18 cellular contexts compared by ENCODE assay signal in genomic region chr2:9153589-9153988, GRCh38. TPM values are rescaled to one million over a fixed set of nuclear protein-coding genes. Genes with fewer than 3 reads are reported as not detected.
DNase-seq lines count a peak whose midpoint lies in the region; ATAC-seq and TF ChIP-seq lines count a peak whose summit lies in the region.
"Had no signal": no experiment of that assay in that cellular context is flagged by ENCODE, and none has a peak within 500 bp of the region (broad histone marks: within the 10 kb centered on the region; RNA-seq: fewer than 3 reads in every experiment).

No MANE protein-coding gene starts in this region.

- H3K4me3 Mint-ChIP-seq in neural progenitor cell (no peak overlapping the region), immature natural killer cell (no peak overlapping the region)
- H3K4me3 Mint-ChIP-seq: activated CD4-positive, alpha-beta T cell treated with anti-CD3 and anti-CD28 coated beads, Interleukin-2, amount 10 ng/mL, durations not matched to agents 24 days and 14 days; activated T-helper 17 cell treated with anti-CD3 and anti-CD28 coated beads, Interleukin-2, amount 50 U/mL, for 72 hours; B cell; memory B cell; naive thymus-derived CD4-positive, alpha-beta T cell had no signal

- no peaks in the 10 kb centered on the region for H3K79me2 ChIP-seq in PC-9 (ENCODE audit: low read depth)
- no peaks in the 10 kb centered on the region for H3K79me2 ChIP-seq in neural progenitor cell (ENCODE audit: low read depth)

- H3K27me3 ChIP-seq in PC-9 (ENCODE audit: insufficient read depth, low read depth): no peaks in the 10 kb centered on the region
- H3K27me3 ChIP-seq in neural progenitor cell: no peaks in the 10 kb centered on the region
- no peaks in the 10 kb centered on the region for H3K27me3 ChIP-seq in tibial artery
- H3K27me3 ChIP-seq: testis had no signal

- no peaks in the 10 kb centered on the region for H3K36me3 Mint-ChIP-seq in neural progenitor cell
- H3K36me3 Mint-ChIP-seq in immature natural killer cell: no peaks in the 10 kb centered on the region
- H3K36me3 Mint-ChIP-seq: memory B cell; naive thymus-derived CD4-positive, alpha-beta T cell had no signal

- H3K4me3 ChIP-seq in PC-9: peak overlapping the region; percentile 32; the same call in 1 of the 2 replicates
- no peak overlapping the region for H3K4me3 ChIP-seq in neural progenitor cell
- H3K4me3 ChIP-seq in tibial artery: no peak overlapping the region
- H3K4me3 ChIP-seq: psoas muscle, testis had no signal

- H3F3A ChIP-seq in PC-9 (ENCODE audit: insufficient read depth, low read depth) (peaks cover 32% of the 10 kb centered on the region), neural progenitor cell (ENCODE audit: low read depth) (peaks cover 12% of the 10 kb centered on the region)

- H3K9me3 Mint-ChIP-seq in neural progenitor cell (peaks cover 3% of the 10 kb centered on the region), immature natural killer cell (no peaks in the 10 kb centered on the region)
- H3K9me3 Mint-ChIP-seq: activated CD4-positive, alpha-beta T cell treated with anti-CD3 and anti-CD28 coated beads, Interleukin-2, amount 10 ng/mL, durations not matched to agents 24 days and 14 days; activated T-helper 17 cell treated with anti-CD3 and anti-CD28 coated beads, Interleukin-2, amount 50 U/mL, for 72 hours; naive thymus-derived CD4-positive, alpha-beta T cell had no signal

- no peaks in the 10 kb centered on the region for H3K36me3 ChIP-seq in PC-9 (ENCODE audit: low read depth)
- no peaks in the 10 kb centered on the region for H3K36me3 ChIP-seq in neural progenitor cell
- no peaks in the 10 kb centered on the region for H3K36me3 ChIP-seq in tibial artery

- no peak for TF ChIP-seq CTCF in PC-9 (conservative IDR thresholded peaks at IDR 0.05)
- TF ChIP-seq CTCF in neural progenitor cell (IDR thresholded peaks at IDR 0.05): no peak
- TF ChIP-seq CTCF in tibial artery (IDR thresholded peaks at IDR 0.05): no peak

- H3K9me2 ChIP-seq in PC-9 (ENCODE audit: insufficient read depth): no peaks in the 10 kb centered on the region

- no peak overlapping the region for H3K27ac Mint-ChIP-seq in neural progenitor cell
- H3K27ac Mint-ChIP-seq in immature natural killer cell: no peak overlapping the region
- H3K27ac Mint-ChIP-seq: activated CD4-positive, alpha-beta T cell treated with anti-CD3 and anti-CD28 coated beads, Interleukin-2, amount 10 ng/mL, durations not matched to agents 24 days and 14 days; activated T-helper 17 cell treated with anti-CD3 and anti-CD28 coated beads, Interleukin-2, amount 50 U/mL, for 72 hours; B cell; memory B cell; naive thymus-derived CD4-positive, alpha-beta T cell had no signal

- BruUV-seq in PC-9 (replicated peaks; lab: Mats Ljungman, UMichigan): no TSS peak

- H3K4me1 Mint-ChIP-seq in neural progenitor cell (peaks cover 18% of the 10 kb centered on the region), immature natural killer cell (no peaks in the 10 kb centered on the region)
- H3K4me1 Mint-ChIP-seq: activated CD4-positive, alpha-beta T cell treated with anti-CD3 and anti-CD28 coated beads, Interleukin-2, amount 10 ng/mL, durations not matched to agents 24 days and 14 days; activated T-helper 17 cell treated with anti-CD3 and anti-CD28 coated beads, Interleukin-2, amount 50 U/mL, for 72 hours; B cell; memory B cell had no signal

- CTCF ChIA-PET in PC-9 (lab: Charles Lee): interaction anchor here (0.6 kb wide), 1 partner anchor 10 kb away, joined by 3 read pairs; no protein-coding TSS in a partner anchor

- no peak overlapping the region for H3K9ac ChIP-seq in neural progenitor cell

- intact Hi-C loops in PC-9 (cut with micrococcal nuclease; ENCODE audit: unreplicated experiment) (loop anchor here (2.0 kb wide), 1 partner anchor 25 kb away; no protein-coding TSS in a partner anchor), tibial artery (cut with DNase I; ENCODE audit: low total_unique reads) (no loop called here), left colon (cut with DNase I, micrococcal nuclease) (no loop called here)

- H2AFZ ChIP-seq in PC-9 (peak overlapping the region; percentile 54), neural progenitor cell (replicated peaks) (peak overlapping the region; percentile 68)

- peak; percentile 78 to 99 for DNase-seq in PC-9
- DNase-seq in neural progenitor cell (ENCODE audit: low spot score): no peak
- DNase-seq in tibial artery: peak; percentile 54 to 77
- no peak for DNase-seq in left colon
- no peak for DNase-seq in immature natural killer cell
- DNase-seq in NCI-H510A (lab: John Stamatoyannopoulos, UW): no peak
- DNase-seq: activated CD4-positive, alpha-beta T cell treated with anti-CD3 and anti-CD28 coated beads, Interleukin-2, amount 10 ng/mL, durations not matched to agents 24 days and 14 days; naive thymus-derived CD4-positive, alpha-beta T cell; NCI-H1105 treated with DMSO at 0.1 percent for 48 hours; psoas muscle; SIG-M5; stimulated activated CD4-positive, alpha-beta T cell treated with anti-CD3 and anti-CD28 coated beads, Interleukin-15, amount 100 ng/mL, for 24 hours; T-helper 1 cell; testis had no signal

- H3K4me1 ChIP-seq in PC-9 (replicated peaks; ENCODE audit: insufficient read depth) (peaks cover 25% of the 10 kb centered on the region), neural progenitor cell (peaks cover 10% of the 10 kb centered on the region), tibial artery (peaks cover 0 to 16% (median 3%) of the 10 kb centered on the region in 4 donors)
- H3K4me1 ChIP-seq: psoas muscle, testis had no signal

- ATAC-seq in esophagus mucosa (peak; percentile 48), left colon (no peak)
- ATAC-seq: activated T-helper 17 cell treated with anti-CD3 and anti-CD28 coated beads, Interleukin-2, amount 50 U/mL, for 72 hours; naive thymus-derived CD4-positive, alpha-beta T cell had no signal

- H3K4me2 ChIP-seq in PC-9: peak overlapping the region; percentile 77
- no peak overlapping the region for H3K4me2 ChIP-seq in neural progenitor cell

- H4K20me1 ChIP-seq in PC-9 (ENCODE audit: insufficient read depth): no peaks in the 10 kb centered on the region
- H4K20me1 ChIP-seq in neural progenitor cell (ENCODE audit: low read depth): no peaks in the 10 kb centered on the region

- peaks cover 16% of the 10 kb centered on the region for H3K27me3 Mint-ChIP-seq in neural progenitor cell (ENCODE audit: insufficient read depth, low read depth)
- peaks cover 2 to 11% (median 7%) of the 10 kb centered on the region in 3 donors for H3K27me3 Mint-ChIP-seq in immature natural killer cell (ENCODE audit: low read depth in 3 of 3)

- H3K27ac ChIP-seq in PC-9 (peak overlapping the region; percentile 89), neural progenitor cell (no peak overlapping the region), tibial artery (peak overlapping the region in 1 of 2 donors; percentile 1)
- H3K27ac ChIP-seq: psoas muscle, testis had no signal

- H3K9me3 ChIP-seq in PC-9 (ENCODE audit: insufficient read depth, low read depth) (no peaks in the 10 kb centered on the region), neural progenitor cell (ENCODE audit: low read depth) (no peaks in the 10 kb centered on the region), tibial artery (no peaks in the 10 kb centered on the region)
- H3K9me3 ChIP-seq: psoas muscle, testis had no signal

- POLR2A ChIA-PET in PC-9 (lab: Charles Lee; ENCODE audit: unreplicated experiment): interaction anchor here (0.7 kb wide), 1 partner anchor 10 kb away, joined by 4 read pairs; no protein-coding TSS in a partner anchor

RNA-seq across cellular contexts. Expression of gene ASAP2, which starts 53.0 kb away (rescaled TPM):
- 60.3 and 66.8 TPM in 2 replicates for total RNA-seq in PC-9 (2021)
- total RNA-seq in esophagus mucosa: 6.4 TPM
- total RNA-seq in neural progenitor cell (ENCODE audit: low replicate concordance): 26.1 and 31.7 TPM in 2 replicates
- 10 to 100 TPM; 63.8 to 71.0 TPM for total RNA-seq in left colon
- polyA plus RNA-seq in immature natural killer cell: under 1 TPM in 2 of 3 donors, not detected in 1; 0.04 to 0.06 TPM
- total RNA-seq: B cell had no signal
- polyA plus RNA-seq: naive thymus-derived CD4-positive, alpha-beta T cell had no signal

Comparison
In these comparisons a context has a peak if more than half of its experiments do, and no peak if none do; other contexts are left out.
1. DNase-seq: peak in PC-9 (2 of 2) and tibial artery (2 of 2); none in neural progenitor cell (single experiment), left colon (0 of 2), immature natural killer cell (0 of 3) and NCI-H510A (single experiment).